Comparison of ENCODE assay signal across 9 cellular contexts in the genomic region with DNA sequence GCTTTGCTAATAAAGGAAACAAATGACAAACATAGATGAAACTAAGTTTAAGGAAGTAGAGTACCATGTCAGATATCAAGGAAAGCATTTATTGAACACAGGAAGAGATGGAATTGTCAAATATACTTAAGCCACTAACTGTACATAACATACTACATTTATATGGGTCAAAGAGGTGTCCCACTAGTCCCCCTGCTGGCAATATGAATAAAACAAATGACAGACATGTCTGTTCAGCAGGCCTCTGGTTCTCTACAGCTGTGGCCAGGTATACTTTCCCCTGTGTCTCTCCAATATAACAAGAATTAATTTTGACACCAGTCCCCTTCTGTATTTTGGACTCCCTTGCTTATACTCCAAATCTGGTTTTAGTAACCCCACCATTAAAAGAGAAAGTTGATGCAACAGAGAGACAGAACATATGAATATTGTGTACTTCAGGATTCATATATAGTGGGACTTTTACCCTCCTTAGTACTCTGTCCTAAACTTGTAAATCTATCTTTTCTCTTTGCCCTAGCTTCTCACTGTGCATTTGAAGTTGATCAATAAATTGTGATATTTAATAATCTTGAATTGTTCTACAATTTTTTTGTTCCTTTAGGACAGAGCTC. TPM values are rescaled to one million over a fixed set of nuclear protein-coding genes. Genes with fewer than 3 reads are reported as not detected.
A peak's percentile ranks its signal among the peaks of the same experiment; 100 is the strongest.
DNase-seq lines count a peak whose midpoint lies in the region; ATAC-seq, FAIRE-seq and TF ChIP-seq lines count a peak whose summit lies in the region.
"Had no signal": no experiment of that assay in that cellular context is flagged by ENCODE, and none has a peak within 500 bp of the region (broad histone marks: within the 10 kb centered on the region; RNA-seq: fewer than 3 reads in every experiment).

No MANE protein-coding gene starts in this region.

- no peaks in the 10 kb centered on the region for H3K79me2 ChIP-seq in PC-3 (ENCODE audit: low read length)

- no peaks in the 10 kb centered on the region for H3K36me3 ChIP-seq in PC-3 (ENCODE audit: low read depth, low read length)

- no peaks in the 10 kb centered on the region for H3F3A ChIP-seq in PC-3 (ENCODE audit: low read length, unreplicated experiment)

- peak; percentile 63 for ATAC-seq in HG02840 (IDR thresholded peaks at IDR 0.05; ENCODE audit: low FRiP score, unreplicated experiment)
- peak; percentile 90 for ATAC-seq in PC-3

- no peak for TF ChIP-seq CTCF in GM10248 (IDR thresholded peaks at IDR 0.05; ENCODE audit: control extremely low read depth, extremely low read depth, low read depth, missing control alignments)
- TF ChIP-seq CTCF in PC-3 (conservative IDR thresholded peaks at IDR 0.05; ENCODE audit: low read depth, low read length) = peak; percentile 70
- peak; percentile 44 for TF ChIP-seq CTCF in foreskin fibroblast (IDR thresholded peaks at IDR 0.05; ENCODE audit: low read depth, low read length)

- intact Hi-C loops in PC-3 (cut with micrococcal nuclease) = loop anchor here (1.0 kb wide), 1 partner anchor 253 kb away; no protein-coding TSS in a partner anchor

- DNase-seq in GM10248 (ENCODE audit: extremely low spot score) (peak; percentile 6), PC-3 (peak; percentile 55), foreskin fibroblast (peak in 1 of 2 donors; percentile 60), putamen (ENCODE audit: low spot score) (no peak), frontal cortex (ENCODE audit: low spot score in 2 of 2) (no peak), NCI-H510A (lab: John Stamatoyannopoulos, UW) (no peak), activated gamma-delta T cell treated with Interleukin-2 at 50 U/mL for 16 hours (no peak)

- POLR2A ChIA-PET in GM10248 (lab: Yijun Ruan, JAX) (no interaction called here), PC-3 (lab: Charles Lee; ENCODE audit: unreplicated experiment) (no interaction called here)

- no peak overlapping the region for H3K27ac ChIP-seq in PC-3 (ENCODE audit: low read length)

- H3K9ac ChIP-seq in PC-3 (ENCODE audit: low read length) = no peak overlapping the region

- no peak overlapping the region for H2AFZ ChIP-seq in PC-3 (ENCODE audit: low read length)

- H3K27me3 ChIP-seq in PC-3 (ENCODE audit: low read length) = no peaks in the 10 kb centered on the region

- H3K4me3 ChIP-seq in PC-3 (ENCODE audit: low read length) (no peak overlapping the region), foreskin fibroblast (ENCODE audit: low read depth in 1 of 2, low read length in 2 of 2) (no peak overlapping the region)

- no peak for FAIRE-seq in frontal cortex (lab: Jason Lieb, UNC)

- BruUV-seq in PC-3 (replicated peaks; lab: Mats Ljungman, UMichigan) = no TSS peak

- H4K20me1 ChIP-seq in PC-3 (ENCODE audit: low read length) = no peaks in the 10 kb centered on the region

- H3K9me3 ChIP-seq in PC-3 (ENCODE audit: low read length) = no peaks in the 10 kb centered on the region

- H3K4me1 ChIP-seq in PC-3 (ENCODE audit: insufficient read depth, low read length) = peaks cover 20% of the 10 kb centered on the region

- H3K9me2 ChIP-seq in PC-3 (replicated peaks; ENCODE audit: low read length) = no peaks in the 10 kb centered on the region

- CTCF ChIA-PET in GM10248 (lab: Yijun Ruan, JAX) (interaction anchor here (2.0 to 2.5 kb wide), 2 partner anchors 8 to 18 kb away, joined by 4 to 6 read pairs; no protein-coding TSS in a partner anchor), PC-3 (lab: Charles Lee) (interaction anchor here (0.6 kb wide), 1 partner anchor 484 kb away, joined by 3 read pairs; no protein-coding TSS in a partner anchor)

- H3K4me2 ChIP-seq in PC-3 (ENCODE audit: low read length) = no peak overlapping the region

RNA-seq across cellular contexts. Expression of a gene that starts 42.9 kb away (rescaled TPM):
- total RNA-seq in PC-3 (2014; rRNA removed) (not detected in 2 replicates), frontal cortex (22.0 TPM)
- total RNA-seq: T-helper 1 cell treated with Interleukin-12 subunit alpha and Interleukin-12 subunit beta and Interleukin-4 antibody, amounts not matched to agents 30 ng/mL and 1 ng/mL, for 36 hours had no signal

Comparison
In these comparisons a context has a peak if more than half of its experiments do, and no peak if none do; other contexts are left out.
1. DNase-seq: peak in GM10248 (single experiment) and PC-3 (single experiment); none in putamen (single experiment), frontal cortex (0 of 2), NCI-H510A (single experiment) and activated gamma-delta T cell treated with Interleukin-2 at 50 U/mL for 16 hours (single experiment).
2. RNA of a gene that starts 42.9 kb away (total RNA-seq): 22.0 TPM in frontal cortex (single experiment); not detected in PC-3; every median in the first group is over 10 times any median in the second.